In genomic region chr2:55668956-55669355, GRCh38 we compare ENCODE assay signal across 31 cellular contexts. TPM values are rescaled to one million over a fixed set of nuclear protein-coding genes. Genes with fewer than 3 reads are reported as not detected.
DNase-seq lines count a peak whose midpoint lies in the region; ATAC-seq, FAIRE-seq and TF ChIP-seq lines count a peak whose summit lies in the region.
"Had no signal": no experiment of that assay in that cellular context is flagged by ENCODE, and none has a peak within 500 bp of the region (broad histone marks: within the 10 kb centered on the region; RNA-seq: fewer than 3 reads in every experiment).

No MANE protein-coding gene starts in this region.

- DNase-seq in HepG2 (ENCODE audit: low spot score) (no peak), right lobe of liver (no peak), K562 (ENCODE audit: extremely low read depth in 1 of 4, low spot score in 3 of 4) (no peak), erythroblast (lab: John Stamatoyannopoulos, UW) (no peak)
- DNase-seq: 8988T; ACHN; AML-193; BE2C; C1 segment of cervical spinal cord; Caco-2; Calu3; CD4-positive, alpha-beta memory T cell; CD4-positive, alpha-beta T cell; CD4-positive, CD25-positive, alpha-beta regulatory T cell; CD8-positive, alpha-beta memory T cell; CD8-positive, alpha-beta T cell; COR-L47; DMS 273 treated with DMSO at 0.1 percent for 48 hours; DMS153; DMS53; DMS79; DMS79 treated with DMSO at 0.1 percent for 48 hours; DND-41; EL had no signal

- no peak overlapping the region for H3K4me3 ChIP-seq in HepG2 (replicated peaks in 1 of 3; ENCODE audit: insufficient read depth in 1 of 3, low read depth in 2 of 3, low read length in 3 of 3)
- no peak overlapping the region for H3K4me3 ChIP-seq in right lobe of liver
- no peak overlapping the region for H3K4me3 ChIP-seq in K562
- H3K4me3 ChIP-seq: A549; BLaER1; BLaER1 treated with 17β-estradiol and CSF1 and Interleukin-3, amounts not matched to agents 10 nM and 100 nM had no signal

- H3K9me3 ChIP-seq in HepG2 (ENCODE audit: low read length) (no peaks in the 10 kb centered on the region), right lobe of liver (no peaks in the 10 kb centered on the region), K562 (replicated peaks; ENCODE audit: control insufficient read depth, insufficient read depth, low read depth, low read length) (no peaks in the 10 kb centered on the region)
- H3K9me3 ChIP-seq: A549; BE2C; BLaER1; BLaER1 treated with 17β-estradiol and CSF1 and Interleukin-3, amounts not matched to agents 10 nM and 100 nM; Caco-2 had no signal

- H2AFZ ChIP-seq in HepG2 (ENCODE audit: low read length) (no peak overlapping the region), K562 (ENCODE audit: low read depth, low read length) (no peak overlapping the region)

- TF ChIP-seq CTCF in HepG2 (CRISPR knock-in tag; IDR thresholded peaks at IDR 0.05) = no peak
- no peak for TF ChIP-seq CTCF in right lobe of liver (IDR thresholded peaks at IDR 0.05)
- no peak for TF ChIP-seq CTCF in K562 (IDR thresholded peaks at IDR 0.05 in 2 of 3, conservative IDR thresholded peaks at IDR 0.05 in 1 of 3; ENCODE audit: insufficient read depth in 2 of 3, low read depth in 1 of 3, low read length in 3 of 3)

- intact Hi-C loops in HepG2 (cut with micrococcal nuclease; ENCODE audit: unreplicated experiment) (no loop called here), right lobe of liver (cut with DNase I) (no loop called here), K562 (cut with micrococcal nuclease) (no loop called here)

- FAIRE-seq in HepG2 (lab: Jason Lieb, UNC) = no peak
- FAIRE-seq in K562 (lab: Jason Lieb, UNC) = no peak
- FAIRE-seq: A204.1, A549, D721Med had no signal

- no peak overlapping the region for H3K27ac ChIP-seq in HepG2 (ENCODE audit: extremely low read length, insufficient read depth, low read length)
- no peak overlapping the region for H3K27ac ChIP-seq in right lobe of liver
- H3K27ac ChIP-seq in K562 (ENCODE audit: extremely low read depth, low read depth, low read length) = no peak overlapping the region
- H3K27ac ChIP-seq: 22Rv1; A549; BLaER1; BLaER1 treated with 17β-estradiol and CSF1 and Interleukin-3, amounts not matched to agents 10 nM and 100 nM; C4-2B had no signal

- H3K27me3 ChIP-seq in HepG2 (ENCODE audit: control insufficient read depth in 1 of 2, insufficient read depth in 2 of 2, low read length in 2 of 2) (no peaks in the 10 kb centered on the region), right lobe of liver (no peaks in the 10 kb centered on the region), K562 (ENCODE audit: control insufficient read depth in 2 of 2, insufficient read depth in 2 of 2, low read length in 2 of 2) (no peaks in the 10 kb centered on the region)
- H3K27me3 ChIP-seq: BE2C; BLaER1; BLaER1 treated with 17β-estradiol and CSF1 and Interleukin-3, amounts not matched to agents 10 nM and 100 nM had no signal

- in situ Hi-C loops in HepG2 (cut with HindIII; ENCODE audit: extremely low pct_ligation_motif_present, low pct_unique_long_range_greater_than_20kb) (no loop called here), K562 (cut with MboI) (no loop called here)

- TF ChIP-seq POLR2A in HepG2 (IDR thresholded peaks at IDR 0.05; ENCODE audit: insufficient read depth in 1 of 2, low read depth in 2 of 2, low read length in 2 of 2) (no peak), right lobe of liver (IDR thresholded peaks at IDR 0.05) (no peak), K562 (conservative IDR thresholded peaks at IDR 0.05) (no peak), erythroblast (IDR thresholded peaks at IDR 0.05; ENCODE audit: low read length) (no peak)

- POLR2A ChIA-PET in HepG2 (lab: Yijun Ruan, JAX) = no interaction called here
- POLR2A ChIA-PET in K562 (lab: Yijun Ruan, JAX) = no interaction called here

- no peak overlapping the region for H3K4me2 ChIP-seq in HepG2 (ENCODE audit: low read depth, low read length)
- H3K4me2 ChIP-seq in K562 (ENCODE audit: insufficient read depth, low read length) = no peak overlapping the region
- H3K4me2 ChIP-seq: A549; BLaER1; BLaER1 treated with 17β-estradiol and CSF1 and Interleukin-3, amounts not matched to agents 10 nM and 100 nM had no signal

- no peaks in the 10 kb centered on the region for H3K9me1 ChIP-seq in K562 (ENCODE audit: control insufficient read depth, insufficient read depth, low read length)

- no peaks in the 10 kb centered on the region for H4K20me1 ChIP-seq in HepG2 (ENCODE audit: insufficient read depth, low read length)
- no peaks in the 10 kb centered on the region for H4K20me1 ChIP-seq in K562 (replicated peaks; ENCODE audit: control insufficient read depth, insufficient read depth, low read length)
- H4K20me1 ChIP-seq: BLaER1; BLaER1 treated with 17β-estradiol and CSF1 and Interleukin-3, amounts not matched to agents 10 nM and 100 nM had no signal

- CTCF ChIA-PET in HepG2 (lab: Yijun Ruan, JAX; ENCODE audit: low intra/inter-chr PET ratio, low total read pairs) (no interaction called here), K562 (lab: Yijun Ruan, JAX; ENCODE audit: low intra/inter-chr PET ratio) (no interaction called here)

- H3K9ac ChIP-seq in HepG2 (ENCODE audit: insufficient read depth, low read depth, low read length) = no peak overlapping the region
- H3K9ac ChIP-seq in K562 (ENCODE audit: insufficient read depth in 1 of 2, low read depth in 2 of 2, low read length in 2 of 2) = no peak overlapping the region
- H3K9ac ChIP-seq: BLaER1; BLaER1 treated with 17β-estradiol and CSF1 and Interleukin-3, amounts not matched to agents 10 nM and 100 nM had no signal

- no peak for TF ChIP-seq EP300 in HepG2 (IDR thresholded peaks at IDR 0.05; ENCODE audit: low read depth in 2 of 2, low read length in 2 of 2)
- TF ChIP-seq EP300 in HepG2 (CRISPR knock-in tag; IDR thresholded peaks at IDR 0.05; ENCODE audit: borderline replicate concordance) = no peak
- no peak for TF ChIP-seq EP300 in K562 (IDR thresholded peaks at IDR 0.05; ENCODE audit: low read length)

- ATAC-seq in HepG2 = no peak
- no peak for ATAC-seq in right lobe of liver
- ATAC-seq in K562 = no peak
- ATAC-seq: A549; CD8-positive, alpha-beta T cell had no signal

- H3K36me3 ChIP-seq in HepG2 (replicated peaks in 1 of 2; ENCODE audit: control insufficient read depth in 1 of 2, insufficient read depth in 2 of 2, low read length in 2 of 2) (peaks cover 2 to 54% of the 10 kb centered on the region in 2 experiments), right lobe of liver (peaks cover 0 to 28% (median 12%) of the 10 kb centered on the region in 4 donors), K562 (ENCODE audit: control insufficient read depth, insufficient read depth, low read length) (peaks cover 89% of the 10 kb centered on the region)
- H3K36me3 ChIP-seq: BE2C had no signal

- TF ChIP-seq RAD21 in HepG2 (CRISPR knock-in tag; IDR thresholded peaks at IDR 0.05) (no peak), K562 (CRISPR knock-in tag; conservative IDR thresholded peaks at IDR 0.05 in 1 of 2, IDR thresholded peaks at IDR 0.05 in 1 of 2) (no peak)

- BruUV-seq in HepG2 (replicated peaks; lab: Mats Ljungman, UMichigan) (no TSS peak), K562 (replicated peaks; lab: Mats Ljungman, UMichigan) (no TSS peak)

- H3K79me2 ChIP-seq in HepG2 (ENCODE audit: insufficient read depth, low read length) (no peaks in the 10 kb centered on the region), K562 (ENCODE audit: control insufficient read depth, insufficient read depth, low read length) (no peaks in the 10 kb centered on the region)

- H3K4me1 ChIP-seq in HepG2 (ENCODE audit: insufficient read depth, low read length) (no peaks in the 10 kb centered on the region), right lobe of liver (no peaks in the 10 kb centered on the region), K562 (replicated peaks in 1 of 2; ENCODE audit: control insufficient read depth in 2 of 2, insufficient read depth in 2 of 2, low read length in 2 of 2) (no peaks in the 10 kb centered on the region)
- H3K4me1 ChIP-seq: A549; BE2C; BLaER1; BLaER1 treated with 17β-estradiol and CSF1 and Interleukin-3, amounts not matched to agents 10 nM and 100 nM; Caco-2 had no signal

RNA-seq across cellular contexts. Expression of gene PNPT1, which starts 24.7 kb away (rescaled TPM):
- total RNA-seq in HepG2 (2016; rRNA removed; fragmentation: Illumina TruSeq; extraction: Trizol) = 61.0 and 70.6 TPM in 2 replicates
- total RNA-seq in HepG2 (2016; cell fraction: cytosol; rRNA removed; fragmentation: Illumina TruSeq; extraction: Trizol; ENCODE audit: low read depth) = 10.3 and 10.8 TPM in 2 replicates
- total RNA-seq in HepG2 (2016; cell fraction: insoluble cytoplasmic fraction; rRNA removed; fragmentation: Illumina TruSeq; extraction: Trizol) = 60.4 and 67.8 TPM in 2 replicates
- total RNA-seq in HepG2 (2016; cell fraction: membrane; rRNA removed; fragmentation: Illumina TruSeq; extraction: Trizol) = 15.4 and 15.7 TPM in 2 replicates
- total RNA-seq in HepG2 (2016; cell fraction: nucleus; rRNA removed; fragmentation: Illumina TruSeq; extraction: Trizol) = 48.3 and 59.2 TPM in 2 replicates
- 21.3 and 23.4 TPM in 2 replicates for polyA plus RNA-seq in HepG2 (2011; rRNA removed)
- 8.3 TPM in 2 replicates for polyA plus RNA-seq in HepG2 (2011; cell fraction: cytosol; rRNA removed)
- 26.9 and 42.4 TPM in 2 replicates for polyA plus RNA-seq in HepG2 (2011; cell fraction: nucleus; rRNA removed)
- polyA plus RNA-seq in HepG2 (2012) = 20.7 and 24.2 TPM in 2 replicates
- polyA plus RNA-seq in HepG2 (2016; cell fraction: cytosol; fragmentation: Illumina TruSeq; extraction: Trizol; ENCODE audit: low read depth) = 2.1 and 2.4 TPM in 2 replicates
- polyA plus RNA-seq in HepG2 (2016; cell fraction: insoluble cytoplasmic fraction; fragmentation: Illumina TruSeq; extraction: Trizol; ENCODE audit: low read depth) = 47.7 and 48.3 TPM in 2 replicates
- 5.7 and 6.6 TPM in 2 replicates for polyA plus RNA-seq in HepG2 (2016; cell fraction: membrane; fragmentation: Illumina TruSeq; extraction: Trizol; ENCODE audit: low read depth)
- polyA plus RNA-seq in HepG2 (2016; cell fraction: nucleus; fragmentation: Illumina TruSeq; extraction: Trizol; ENCODE audit: insufficient read depth, low read depth) = 63.4 and 68.9 TPM in 2 replicates
- polyA minus RNA-seq in HepG2 (2011; rRNA and poly(A)+ RNA removed; ENCODE audit: low replicate concordance) = 11.7 and 21.7 TPM in 2 replicates
- 18.5 and 38.1 TPM in 2 replicates for polyA minus RNA-seq in HepG2 (2011; cell fraction: cytosol; rRNA and poly(A)+ RNA removed)
- 29.6 and 35.2 TPM in 2 replicates for polyA minus RNA-seq in HepG2 (2011; cell fraction: nucleus; rRNA and poly(A)+ RNA removed)
- 10 to 100 TPM; 11.0 to 14.4 (median 13.0) TPM for total RNA-seq in right lobe of liver
- total RNA-seq in K562 (2011; cell fraction: chromatin; rRNA removed; ENCODE audit: low replicate concordance) = 54.3 and 97.9 TPM in 2 replicates
- 41.7 and 74.2 TPM in 2 replicates for total RNA-seq in K562 (2011; cell fraction: nucleolus; rRNA removed)
- total RNA-seq in K562 (2011; cell fraction: nucleoplasm; rRNA removed) = 40.1 and 43.2 TPM in 2 replicates
- total RNA-seq in K562 (2014; rRNA removed) = 43.6 and 46.5 TPM in 2 replicates
- total RNA-seq in K562 (2014; rRNA removed; fragmentation: Illumina TruSeq; extraction: Trizol) = 74.1 and 81.1 TPM in 2 replicates
- 70.5 and 77.4 TPM in 2 replicates for total RNA-seq in K562 (2015; rRNA removed; fragmentation: Illumina TruSeq; extraction: Trizol)
- 74.2 and 76.5 TPM in 2 replicates for total RNA-seq in K562 (2021)
- 45.4 and 55.8 TPM in 2 replicates for polyA plus RNA-seq in K562 (2011; rRNA removed)
- polyA plus RNA-seq in K562 (2011; cell fraction: cytosol; rRNA removed) = 14.3 and 19.2 TPM in 2 replicates
- 36.7 and 49.3 TPM in 2 replicates for polyA plus RNA-seq in K562 (2011; cell fraction: nucleus; rRNA removed)
- polyA plus RNA-seq in K562 (2012) = 18.8 and 30.7 TPM in 2 replicates
- polyA plus RNA-seq in K562 (2014; fragmentation: Illumina TruSeq; extraction: Trizol) = 62.7 and 63.8 TPM in 2 replicates
- 100 to 1,000 TPM in 1 of 2 experiments, 10 to 100 TPM in 1; 62.6 to 104 TPM for polyA plus RNA-seq in K562 (2014; fragmentation: Nextera tagmentation; extraction: Ambion mirVana)
- 53.1 and 58.3 TPM in 2 replicates for polyA plus RNA-seq in K562 (2014; rRNA removed)
- 32.1 and 34.3 TPM in 2 replicates for polyA minus RNA-seq in K562 (2011; rRNA and poly(A)+ RNA removed)
- polyA minus RNA-seq in K562 (2011; cell fraction: cytosol; rRNA and poly(A)+ RNA removed) = 37.6 and 88.1 TPM in 2 replicates
- 18.7 and 40.9 TPM in 2 replicates for polyA minus RNA-seq in K562 (2011; cell fraction: nucleus; rRNA and poly(A)+ RNA removed)

RNA-seq across cellular contexts. Expression of gene PPP4R3B, which starts 51.5 kb away (rescaled TPM):
- total RNA-seq in HepG2 (2016; rRNA removed; fragmentation: Illumina TruSeq; extraction: Trizol) (53.0 and 86.9 TPM in 2 replicates), right lobe of liver (10 to 100 TPM; 34.3 to 62.4 (median 37.8) TPM), K562 (2014; rRNA removed) (35.3 and 43.5 TPM in 2 replicates), K562 (2014; rRNA removed; fragmentation: Illumina TruSeq; extraction: Trizol) (51.6 and 57.3 TPM in 2 replicates), K562 (2015; rRNA removed; fragmentation: Illumina TruSeq; extraction: Trizol) (50.3 and 59.2 TPM in 2 replicates), K562 (2021) (43.6 and 50.1 TPM in 2 replicates)
- 12.4 and 12.9 TPM in 2 replicates for total RNA-seq in HepG2 (2016; cell fraction: cytosol; rRNA removed; fragmentation: Illumina TruSeq; extraction: Trizol; ENCODE audit: low read depth)
- 57.4 and 87.6 TPM in 2 replicates for total RNA-seq in HepG2 (2016; cell fraction: insoluble cytoplasmic fraction; rRNA removed; fragmentation: Illumina TruSeq; extraction: Trizol)
- total RNA-seq in HepG2 (2016; cell fraction: membrane; rRNA removed; fragmentation: Illumina TruSeq; extraction: Trizol) = 45.1 and 51.2 TPM in 2 replicates
- 54.9 and 55.2 TPM in 2 replicates for total RNA-seq in HepG2 (2016; cell fraction: nucleus; rRNA removed; fragmentation: Illumina TruSeq; extraction: Trizol)
- polyA plus RNA-seq in HepG2 (2011; rRNA removed) (19.7 and 24.2 TPM in 2 replicates), K562 (2011; rRNA removed) (31.1 and 41.9 TPM in 2 replicates), K562 (2014; fragmentation: Illumina TruSeq; extraction: Trizol) (45.0 and 48.2 TPM in 2 replicates), K562 (2014; fragmentation: Nextera tagmentation; extraction: Ambion mirVana) (10 to 100 TPM; 13.2 to 15.7 TPM), K562 (2014; rRNA removed) (35.2 and 35.6 TPM in 2 replicates)
- polyA plus RNA-seq in HepG2 (2011; cell fraction: cytosol; rRNA removed) = 10.7 and 16.7 TPM in 2 replicates
- polyA plus RNA-seq in HepG2 (2011; cell fraction: nucleus; rRNA removed) = 15.5 and 16.0 TPM in 2 replicates
- 39.2 and 55.6 TPM in 2 replicates for polyA plus RNA-seq in HepG2 (2012)
- 8.4 and 8.9 TPM in 2 replicates for polyA plus RNA-seq in HepG2 (2016; cell fraction: cytosol; fragmentation: Illumina TruSeq; extraction: Trizol; ENCODE audit: low read depth)
- polyA plus RNA-seq in HepG2 (2016; cell fraction: insoluble cytoplasmic fraction; fragmentation: Illumina TruSeq; extraction: Trizol; ENCODE audit: low read depth) = 79.6 and 83.1 TPM in 2 replicates
- polyA plus RNA-seq in HepG2 (2016; cell fraction: membrane; fragmentation: Illumina TruSeq; extraction: Trizol; ENCODE audit: low read depth) = 30.6 and 33.4 TPM in 2 replicates
- 61.4 and 65.8 TPM in 2 replicates for polyA plus RNA-seq in HepG2 (2016; cell fraction: nucleus; fragmentation: Illumina TruSeq; extraction: Trizol; ENCODE audit: insufficient read depth, low read depth)
- 13.3 and 14.5 TPM in 2 replicates for polyA minus RNA-seq in HepG2 (2011; rRNA and poly(A)+ RNA removed; ENCODE audit: low replicate concordance)
- 46.6 and 52.8 TPM in 2 replicates for polyA minus RNA-seq in HepG2 (2011; cell fraction: cytosol; rRNA and poly(A)+ RNA removed)
- 87.9 and 91.3 TPM in 2 replicates for polyA minus RNA-seq in HepG2 (2011; cell fraction: nucleus; rRNA and poly(A)+ RNA removed)
- total RNA-seq in K562 (2011; cell fraction: chromatin; rRNA removed; ENCODE audit: low replicate concordance) = 40.4 and 120 TPM in 2 replicates
- total RNA-seq in K562 (2011; cell fraction: nucleolus; rRNA removed) = 17.2 and 19.1 TPM in 2 replicates
- 40.8 and 59.5 TPM in 2 replicates for total RNA-seq in K562 (2011; cell fraction: nucleoplasm; rRNA removed)
- polyA plus RNA-seq in K562 (2011; cell fraction: cytosol; rRNA removed) = 10.5 and 16.0 TPM in 2 replicates
- polyA plus RNA-seq in K562 (2011; cell fraction: nucleus; rRNA removed) = 16.6 and 21.7 TPM in 2 replicates
- polyA plus RNA-seq in K562 (2012) = 32.9 and 35.6 TPM in 2 replicates
- polyA minus RNA-seq in K562 (2011; rRNA and poly(A)+ RNA removed) = 51.3 and 56.4 TPM in 2 replicates
- 22.6 and 27.6 TPM in 2 replicates for polyA minus RNA-seq in K562 (2011; cell fraction: cytosol; rRNA and poly(A)+ RNA removed)
- 23.6 and 43.3 TPM in 2 replicates for polyA minus RNA-seq in K562 (2011; cell fraction: nucleus; rRNA and poly(A)+ RNA removed)

Comparison
In these comparisons a context has a peak if more than half of its experiments do, and no peak if none do; other contexts are left out.
1. Of the 241 proteins assayed by ChIP-seq in both HepG2 and K562: peak only in HepG2: none; only in K562: ADNP; in both: none; in neither: 240.